1 cellular context compared by ENCODE assay signal in genomic region chr5:118451697-118452247, GRCh38.
TF ChIP-seq lines count a peak whose summit lies in the region.

No MANE protein-coding gene starts in this region.

TF ChIP-seq in GM23338, 12 proteins besides CTCF, POLR2A, EP300 and RAD21 (continued from another document):
- TF ChIP-seq REST (IDR thresholded peaks at IDR 0.05; ENCODE audit: unreplicated experiment), result no peak
- TF ChIP-seq JUNB (IDR thresholded peaks at IDR 0.05; ENCODE audit: unreplicated experiment), result no peak
- no peak for TF ChIP-seq ZNF462 (CRISPR knock-in tag; IDR thresholded peaks at IDR 0.05)
- no peak for TF ChIP-seq ETS1 (IDR thresholded peaks at IDR 0.05)
- no peak for TF ChIP-seq CREB1 (CRISPR knock-in tag; IDR thresholded peaks at IDR 0.05; ENCODE audit: low read depth)
- no peak for TF ChIP-seq ZNF331 (CRISPR knock-in tag; IDR thresholded peaks at IDR 0.05; ENCODE audit: low read depth)
- no peak for TF ChIP-seq EZH2phosphoT487 (IDR thresholded peaks at IDR 0.05; ENCODE audit: unreplicated experiment)
